8 cellular contexts compared by ENCODE assay signal in the genomic region with DNA sequence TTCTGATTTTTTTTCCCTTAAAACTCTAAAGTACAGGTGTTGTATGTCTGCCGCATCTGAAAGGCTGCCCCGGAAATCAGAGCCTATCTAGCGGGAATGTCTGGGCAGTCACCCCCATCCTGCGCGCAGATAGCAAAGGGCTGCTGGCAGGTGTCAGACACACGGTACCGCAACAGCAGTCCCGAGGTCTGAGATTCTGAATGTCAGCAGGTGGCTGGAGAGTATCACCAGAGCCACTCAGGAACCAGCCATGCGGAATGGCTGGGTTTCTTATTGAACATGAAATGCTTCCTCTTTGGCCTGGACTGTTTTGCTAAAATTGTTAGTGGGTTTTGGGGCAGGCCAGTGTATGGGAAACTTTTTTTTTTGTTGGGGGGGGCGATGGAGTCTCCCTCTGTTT. TPM values are rescaled to one million over a fixed set of nuclear protein-coding genes. Genes with fewer than 3 reads are reported as not detected.
DNase-seq lines count a peak whose midpoint lies in the region; ATAC-seq and TF ChIP-seq lines count a peak whose summit lies in the region.

No MANE protein-coding gene starts in this region.

- no peak overlapping the region for H3K4me3 ChIP-seq in right cardiac atrium (ENCODE audit: low read length)

- intact Hi-C loops in right cardiac atrium (cut with DNase I), result loop anchor here in 1 of 4 donors (5.0 kb wide), 1 partner anchor 122 kb away; no protein-coding TSS in a partner anchor
- intact Hi-C loops in posterior cingulate gyrus (cut with DNase I), result no loop called here

- in situ Hi-C loops in GM13977 (cut with MboI; ENCODE audit: low pct_unique_long_range_greater_than_20kb, low sequenced_read_pairs, unreplicated experiment), result no loop called here

- H3K27me3 ChIP-seq in right cardiac atrium (ENCODE audit: control insufficient read depth, insufficient read depth), result no peaks in the 10 kb centered on the region

- 56% methylated on average over 10 of the region's 10 CpGs for WGBS in right cardiac atrium

- peak; percentile 69 for ATAC-seq in HG02588 (IDR thresholded peaks at IDR 0.05; ENCODE audit: unreplicated experiment)
- peak; percentile 12 to 34 for ATAC-seq in right cardiac atrium
- no peak for ATAC-seq in GM18498 (IDR thresholded peaks at IDR 0.05; ENCODE audit: unreplicated experiment)
- no peak for ATAC-seq in omental fat pad (ENCODE audit: low FRiP score)

- TF ChIP-seq CTCF in GM13977 (IDR thresholded peaks at IDR 0.05; ENCODE audit: extremely low read depth, insufficient read depth, missing control alignments), result no peak
- no peak for TF ChIP-seq CTCF in omental fat pad (IDR thresholded peaks at IDR 0.05)

- DNase-seq in GM13977 (ENCODE audit: low spot score), result peak; percentile 86
- peak; percentile 79 for DNase-seq in NCI-H2196 (lab: John Stamatoyannopoulos, UW; ENCODE audit: unreplicated experiment)
- peak in 2 of 3 donors; percentile 27 to 59 for DNase-seq in right cardiac atrium
- DNase-seq in mesenteric fat pad (ENCODE audit: low spot score), result no peak
- no peak for DNase-seq in posterior cingulate gyrus
- no peak for DNase-seq in omental fat pad (ENCODE audit: low spot score)

- peak overlapping the region; percentile 31 for H3K27ac ChIP-seq in right cardiac atrium (ENCODE audit: low read length)

- H3K9me3 ChIP-seq in right cardiac atrium (ENCODE audit: control insufficient read depth, low read length), result no peaks in the 10 kb centered on the region

- peaks cover 7% of the 10 kb centered on the region for H3K4me1 ChIP-seq in right cardiac atrium (ENCODE audit: control insufficient read depth, insufficient read depth, low read length)

RNA-seq across cellular contexts. Expression of gene CERK, which starts 53.3 kb away (rescaled TPM):
- total RNA-seq in right cardiac atrium, result 10 to 100 TPM; 59.5 to 83.5 (median 68.7) TPM
- 32.6 TPM for polyA plus RNA-seq in right cardiac atrium
- 30.8 TPM for total RNA-seq in mesenteric fat pad
- total RNA-seq in omental fat pad, result 10 to 100 TPM; 32.7 to 47.8 (median 39.7) TPM

Comparison
In these comparisons a context has a peak if more than half of its experiments do, and no peak if none do; other contexts are left out.
1. DNase-seq: peak in GM13977 (single experiment), NCI-H2196 (single experiment) and right cardiac atrium (2 of 3); none in mesenteric fat pad (single experiment), posterior cingulate gyrus (0 of 10) and omental fat pad (single experiment).
2. ATAC-seq: peak in HG02588 (single experiment) and right cardiac atrium (2 of 2); none in GM18498 (single experiment) and omental fat pad (single experiment).